Comparison of ENCODE assay signal across 13 cellular contexts in the genomic region with DNA sequence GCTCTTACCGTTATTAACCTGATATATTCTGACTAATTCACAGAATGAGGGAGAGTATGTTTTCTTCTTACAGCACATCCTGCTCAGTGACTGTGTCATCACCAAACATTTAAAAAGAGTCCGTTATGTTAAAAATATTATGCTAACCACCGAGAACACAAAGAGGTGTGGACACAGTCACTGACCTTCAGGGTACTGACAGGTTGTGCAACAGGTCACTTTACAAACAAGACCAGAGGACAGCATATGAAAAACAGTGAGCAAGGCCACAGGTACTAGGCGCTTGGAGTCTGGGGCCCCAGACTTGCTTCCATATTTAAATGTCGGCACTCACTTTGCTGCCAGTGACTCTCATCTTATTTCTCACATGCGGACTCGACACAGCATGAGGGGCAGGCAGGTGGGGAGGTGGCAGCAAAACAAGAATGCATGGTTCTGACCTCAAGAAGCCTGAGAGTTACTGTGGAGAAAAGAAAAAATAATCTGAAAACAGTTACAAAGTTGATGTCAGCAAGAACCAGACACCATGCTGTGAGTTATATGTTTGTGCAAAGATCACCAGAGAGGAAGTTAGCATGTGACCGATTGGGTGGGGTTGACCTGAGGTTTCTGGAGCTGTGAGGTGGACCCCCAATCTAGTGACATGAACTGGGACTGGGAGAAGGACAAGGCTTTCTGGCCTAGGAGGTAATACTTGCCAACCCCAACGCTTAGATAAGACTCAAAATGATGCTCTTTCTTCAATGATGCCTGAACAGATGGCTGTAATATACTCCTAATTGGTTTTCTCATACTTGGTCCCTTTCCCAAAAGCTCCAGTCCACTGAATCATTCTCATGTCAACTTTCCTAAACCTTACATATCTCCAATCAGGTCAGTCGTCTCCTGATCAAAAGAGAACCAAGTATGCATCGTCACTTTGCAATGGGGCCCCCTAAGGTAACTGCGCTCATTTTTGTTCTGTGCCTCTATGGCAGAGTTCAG.
DNase-seq lines count a peak whose midpoint lies in the region; ATAC-seq lines count a peak whose summit lies in the region.
"Had no signal": no experiment of that assay in that cellular context is flagged by ENCODE, and none has a peak within 500 bp of the region (broad histone marks: within the 10 kb centered on the region; RNA-seq: fewer than 3 reads in every experiment).

No MANE protein-coding gene starts in this region.

- peak overlapping the region; percentile 61 for H3K27ac Mint-ChIP-seq in dendritic cell treated with granulocyte-macrophage colony-stimulating factor and Interleukin-4, amounts not matched to agents 40 ng/mL and 50 ng/mL, for 4 days
- H3K27ac Mint-ChIP-seq: GM23338 had no signal

- peaks cover 37% of the 10 kb centered on the region for H3K36me3 ChIP-seq in skeletal muscle satellite cell (ENCODE audit: insufficient read depth, low read length)

- H3K27me3 Mint-ChIP-seq in dendritic cell treated with granulocyte-macrophage colony-stimulating factor and Interleukin-4, amounts not matched to agents 40 ng/mL and 50 ng/mL, for 4 days = no peaks in the 10 kb centered on the region

- peak overlapping the region; percentile 33 for H3K9ac ChIP-seq in skeletal muscle satellite cell (ENCODE audit: low read depth, low read length)

- H3K4me2 ChIP-seq in skeletal muscle satellite cell (ENCODE audit: low read length) = no peak overlapping the region
- H3K4me2 ChIP-seq: GM23338 had no signal

- H3K27me3 ChIP-seq in skeletal muscle satellite cell (ENCODE audit: control insufficient read depth, insufficient read depth, low read length) = no peaks in the 10 kb centered on the region
- H3K27me3 ChIP-seq: sigmoid colon had no signal

- intact Hi-C loops in dendritic cell treated with granulocyte-macrophage colony-stimulating factor and Interleukin-4, amounts not matched to agents 40 ng/mL and 50 ng/mL, for 4 days (cut with micrococcal nuclease) = no loop called here

- H3K9me3 ChIP-seq in skeletal muscle satellite cell (replicated peaks; ENCODE audit: low read length) = no peaks in the 10 kb centered on the region
- H3K9me3 ChIP-seq: sigmoid colon had no signal

- H3K4me3 ChIP-seq in skeletal muscle satellite cell (ENCODE audit: low read length) = no peak overlapping the region
- H3K4me3 ChIP-seq: GM23338, sigmoid colon had no signal

- DNase-seq in activated CD4-positive, CD25-positive, alpha-beta regulatory T cell (lab: John Stamatoyannopoulos, UW) = no peak
- DNase-seq in DMS79 (lab: John Stamatoyannopoulos, UW) = no peak
- DNase-seq in stimulated activated CD4-positive, alpha-beta T cell treated with anti-CD3 and anti-CD28 coated beads, Interleukin-2, amount 100 ng/mL, for 24 hours = no peak
- DNase-seq: KG1, mesendoderm, sigmoid colon had no signal

- no peak overlapping the region for H3K4me3 Mint-ChIP-seq in dendritic cell treated with granulocyte-macrophage colony-stimulating factor and Interleukin-4, amounts not matched to agents 40 ng/mL and 50 ng/mL, for 4 days
- H3K4me3 Mint-ChIP-seq: GM23338 had no signal

- ATAC-seq in activated CD4-positive, CD25-positive, alpha-beta regulatory T cell treated with anti-CD3 and anti-CD28 coated beads, Interleukin-2, amount 50 U/mL, for 24 hours = peak; percentile 44 to 54
- peak; percentile 28 for ATAC-seq in HG03565 (IDR thresholded peaks at IDR 0.05; ENCODE audit: unreplicated experiment)
- no peak for ATAC-seq in GM21619 (IDR thresholded peaks at IDR 0.05; ENCODE audit: unreplicated experiment)
- ATAC-seq: Panc1 had no signal

- H3K4me1 Mint-ChIP-seq in dendritic cell treated with granulocyte-macrophage colony-stimulating factor and Interleukin-4, amounts not matched to agents 40 ng/mL and 50 ng/mL, for 4 days (ENCODE audit: low read depth) = peaks cover 32% of the 10 kb centered on the region

- no peaks in the 10 kb centered on the region for H3K36me3 Mint-ChIP-seq in dendritic cell treated with granulocyte-macrophage colony-stimulating factor and Interleukin-4, amounts not matched to agents 40 ng/mL and 50 ng/mL, for 4 days (ENCODE audit: low read depth)

- no peaks in the 10 kb centered on the region for H3K9me3 Mint-ChIP-seq in dendritic cell treated with granulocyte-macrophage colony-stimulating factor and Interleukin-4, amounts not matched to agents 40 ng/mL and 50 ng/mL, for 4 days
- H3K9me3 Mint-ChIP-seq: GM23338 had no signal

- peaks cover 67% of the 10 kb centered on the region for H3K4me1 ChIP-seq in skeletal muscle satellite cell (ENCODE audit: control insufficient read depth, insufficient read depth, low read length)
